Comparison of ENCODE assay signal across 29 cellular contexts in genomic region chr7:13130321-13130720, GRCh38.
"Had no signal": no experiment of that assay in that cellular context is flagged by ENCODE, and none has a peak within 500 bp of the region (broad histone marks: within the 10 kb centered on the region; RNA-seq: fewer than 3 reads in every experiment).

No MANE protein-coding gene starts in this region.

- H3K36me3 ChIP-seq: neural progenitor cell, ovary, spleen, stomach, thoracic aorta, thyroid gland, tibial nerve, upper lobe of left lung, vagina had no signal

- H2AFZ ChIP-seq: neural progenitor cell, parathyroid adenoma had no signal

- H3K4me1 Mint-ChIP-seq: naive thymus-derived CD8-positive, alpha-beta T cell; nephron progenitor cell; neural progenitor cell; stimulated activated effector memory CD8-positive, alpha-beta T cell treated with anti-CD3 and anti-CD28 coated beads, Interleukin-12 subunit alpha, Interleukin-12 subunit beta, amount 100 ng/mL, for 72 hours; stimulated activated naive B cell treated with anti-CD40 and anti-IgM and Interleukin-4, amounts not matched to agents 10 μg/mL and 1 μg/mL and 100 μg/mL, for 72 hours had no signal

- H3K27ac ChIP-seq: neural progenitor cell, ovary, parathyroid adenoma, psoas muscle, skin epidermis, spleen, stomach, thoracic aorta, thyroid gland, tibial nerve, upper lobe of left lung, vagina had no signal

- H3K27me3 ChIP-seq: neural progenitor cell, ovary, spleen, stomach, thyroid gland, tibial nerve, upper lobe of left lung, vagina had no signal

- H3K27ac Mint-ChIP-seq: naive thymus-derived CD8-positive, alpha-beta T cell; natural killer cell treated with Interleukin-12 subunit alpha and Interleukin-12 subunit beta and Interleukin-15 and Interleukin-18, amount 100 ng/mL, for 72 hours; nephron progenitor cell; neural progenitor cell; progenitor cell of endocrine pancreas; stimulated activated effector memory CD8-positive, alpha-beta T cell treated with anti-CD3 and anti-CD28 coated beads, Interleukin-12 subunit alpha, Interleukin-12 subunit beta, amount 100 ng/mL, for 72 hours; stimulated activated naive B cell treated with anti-CD40 and anti-IgM and Interleukin-4, amounts not matched to agents 10 μg/mL and 1 μg/mL and 100 μg/mL, for 72 hours; stimulated activated naive CD8-positive, alpha-beta T cell treated with anti-CD3 and anti-CD28 coated beads, Interleukin-15, Interleukin-2, amounts not matched to agents 100 ng/mL and 50 ng/mL, for 24 hours had no signal

- H3K36me3 Mint-ChIP-seq: naive thymus-derived CD8-positive, alpha-beta T cell; natural killer cell treated with Interleukin-12 subunit alpha and Interleukin-12 subunit beta and Interleukin-15 and Interleukin-18, amount 100 ng/mL, for 72 hours; neural progenitor cell; stimulated activated effector memory CD8-positive, alpha-beta T cell treated with anti-CD3 and anti-CD28 coated beads, Interleukin-12 subunit alpha, Interleukin-12 subunit beta, amount 100 ng/mL, for 72 hours had no signal

- H3K4me2 ChIP-seq: neural progenitor cell, smooth muscle cell had no signal

- FAIRE-seq: urothelium cell line had no signal

- H3K79me2 ChIP-seq: parathyroid adenoma had no signal

- H3K4me3 Mint-ChIP-seq: naive thymus-derived CD8-positive, alpha-beta T cell; natural killer cell treated with Interleukin-12 subunit alpha and Interleukin-12 subunit beta and Interleukin-15 and Interleukin-18, amount 100 ng/mL, for 72 hours; nephron progenitor cell; neural progenitor cell; stimulated activated effector memory CD8-positive, alpha-beta T cell treated with anti-CD3 and anti-CD28 coated beads, Interleukin-12 subunit alpha, Interleukin-12 subunit beta, amount 100 ng/mL, for 72 hours; stimulated activated naive B cell treated with anti-CD40 and anti-IgM and Interleukin-4, amounts not matched to agents 10 μg/mL and 1 μg/mL and 100 μg/mL, for 72 hours; stimulated activated naive CD8-positive, alpha-beta T cell treated with anti-CD3 and anti-CD28 coated beads, Interleukin-15, Interleukin-2, amounts not matched to agents 100 ng/mL and 50 ng/mL, for 24 hours had no signal

- H3K4me3 ChIP-seq: neural progenitor cell, ovary, psoas muscle, skin epidermis, smooth muscle cell, spleen, stomach, thoracic aorta, thyroid gland, tibial nerve, upper lobe of left lung, vagina had no signal

- H3K27me3 Mint-ChIP-seq: natural killer cell treated with Interleukin-12 subunit alpha and Interleukin-12 subunit beta and Interleukin-15 and Interleukin-18, amount 100 ng/mL, for 72 hours; progenitor cell of endocrine pancreas had no signal

- H3K9ac ChIP-seq: neural progenitor cell, parathyroid adenoma had no signal

- H3K9me3 ChIP-seq: ovary, psoas muscle, thoracic aorta, thyroid gland, upper lobe of left lung, vagina had no signal

- DNase-seq: naive thymus-derived CD8-positive, alpha-beta T cell; nephron progenitor cell; occipital lobe; ovary; posterior cingulate gyrus; psoas muscle; right cardiac atrium; spleen; stimulated activated CD4-positive, alpha-beta T cell treated with anti-CD3 and anti-CD28 coated beads, Interleukin-12 subunit alpha, Interleukin-12 subunit beta, amount 100 ng/mL, for 4 hours; stimulated activated CD4-positive, alpha-beta T cell treated with anti-CD3 and anti-CD28 coated beads, Interleukin-1b, Interleukin-23, amount 100 ng/mL, for 48 hours; stimulated activated CD4-positive, alpha-beta T cell treated with anti-CD3 and anti-CD28 coated beads, Interleukin-4, amount 100 ng/mL, for 1 hour; stimulated activated naive B cell treated with anti-CD40 and anti-IgM and Interleukin-4, amounts not matched to agents 10 μg/mL and 1 μg/mL and 100 μg/mL, for 72 hours; stimulated activated naive CD4-positive, alpha-beta T cell treated with Interleukin-2 at 50 U/mL for 16 hours; stomach; thyroid gland; trophoblast cell; upper lobe of left lung had no signal

- H3K4me1 ChIP-seq: neural progenitor cell, parathyroid adenoma, psoas muscle, spleen, stomach, thyroid gland, tibial nerve, upper lobe of left lung, vagina had no signal
